8 cellular contexts compared by ENCODE assay signal in genomic region chr20:32019156-32019510, GRCh38. TPM values are rescaled to one million over a fixed set of nuclear protein-coding genes. Genes with fewer than 3 reads are reported as not detected.
A peak's percentile ranks its signal among the peaks of the same experiment; 100 is the strongest.
DNase-seq lines count a peak whose midpoint lies in the region; ATAC-seq and TF ChIP-seq lines count a peak whose summit lies in the region.

No MANE protein-coding gene starts in this region.

- H3K9me3 Mint-ChIP-seq in brain (peaks cover 0 to 24% (median 3%) of the 10 kb centered on the region in 5 experiments), nephron (no peaks in the 10 kb centered on the region)

- H3K4me3 Mint-ChIP-seq in brain (peak overlapping the region; percentile 84 to 89 (median 88)), nephron (peak overlapping the region; percentile 82 to 90 (median 83))

- DNase-seq in DMS153 treated with DMSO at 0.1 percent for 48 hours (lab: John Stamatoyannopoulos, UW; ENCODE audit: unreplicated experiment), result peak; percentile 13
- DNase-seq in DMS153 (lab: John Stamatoyannopoulos, UW), result no peak
- peak; percentile 88 for DNase-seq in NCI-H146 (lab: John Stamatoyannopoulos, UW)
- DNase-seq in effector CD8-positive, alpha-beta T cell (lab: John Stamatoyannopoulos, UW), result no peak

- H3K36me3 Mint-ChIP-seq in brain (peaks cover 7% of the 10 kb centered on the region), nephron (ENCODE audit: low read depth) (no peaks in the 10 kb centered on the region)

- no peak for TF ChIP-seq CTCF in brain (conservative IDR thresholded peaks at IDR 0.05)
- no peak for TF ChIP-seq CTCF in nephron (IDR thresholded peaks at IDR 0.05; ENCODE audit: unreplicated experiment in 3 of 3)

- H3K4me1 Mint-ChIP-seq in brain, result peaks cover 27% of the 10 kb centered on the region
- peaks cover 12% of the 10 kb centered on the region for H3K4me1 Mint-ChIP-seq in nephron

- H3K27me3 Mint-ChIP-seq in brain (peaks cover 54% of the 10 kb centered on the region), nephron (ENCODE audit: low read depth) (peaks cover 66% of the 10 kb centered on the region)

- peak overlapping the region in 1 of 5 experiments; percentile 62 for H3K27ac Mint-ChIP-seq in brain
- no peak overlapping the region for H3K27ac Mint-ChIP-seq in nephron

- ATAC-seq in GM19328 (IDR thresholded peaks at IDR 0.05; ENCODE audit: unreplicated experiment) (no peak), HG03135 (IDR thresholded peaks at IDR 0.05; ENCODE audit: unreplicated experiment) (no peak)

RNA-seq across cellular contexts. Expression of gene CCM2L, which starts 8.9 kb away (rescaled TPM):
- 6.7 TPM for polyA plus RNA-seq in brain (ENCODE audit: insufficient read depth, low read depth, low replicate concordance)

RNA-seq across cellular contexts. Expression of gene HCK, which starts 32.9 kb away (rescaled TPM):
- polyA plus RNA-seq in brain (ENCODE audit: insufficient read depth, low read depth, low replicate concordance), result 3.4 TPM

RNA-seq across cellular contexts. Expression of gene XKR7, which starts 51.2 kb away (rescaled TPM):
- polyA plus RNA-seq in brain (ENCODE audit: insufficient read depth, low read depth, low replicate concordance), result 16.0 TPM

Comparison
In these comparisons a context has a peak if more than half of its experiments do, and no peak if none do; other contexts are left out.
1. DNase-seq: peak in DMS153 treated with DMSO at 0.1 percent for 48 hours (single experiment) and NCI-H146 (single experiment); none in DMS153 (single experiment) and effector CD8-positive, alpha-beta T cell (single experiment).